ENCODE assay signal across 27 cellular contexts in genomic region chr11:133980665-133981064, GRCh38. TPM values are rescaled to one million over a fixed set of nuclear protein-coding genes. Genes with fewer than 3 reads are reported as not detected.
"Had no signal": no experiment of that assay in that cellular context is flagged by ENCODE, and none has a peak within 500 bp of the region (broad histone marks: within the 10 kb centered on the region; RNA-seq: fewer than 3 reads in every experiment).

No MANE protein-coding gene starts in this region.

- H3K27ac ChIP-seq: colonic mucosa, epithelial cell of prostate, gastrocnemius medialis, lower lobe of right lung had no signal

- H3K27me3 ChIP-seq: colonic mucosa, gastrocnemius medialis had no signal

- H3K27ac Mint-ChIP-seq: dendritic cell treated with granulocyte-macrophage colony-stimulating factor and Interleukin-4, amounts not matched to agents 40 ng/mL and 50 ng/mL, for 4 days; effector memory CD8-positive, alpha-beta T cell; endodermal cell; mesothelial cell of epicardium; naive B cell had no signal

- H3K9me3 Mint-ChIP-seq: dendritic cell treated with granulocyte-macrophage colony-stimulating factor and Interleukin-4, amounts not matched to agents 40 ng/mL and 50 ng/mL, for 4 days; effector memory CD8-positive, alpha-beta T cell; endodermal cell; mesothelial cell of epicardium; naive B cell had no signal

- H3K4me1 ChIP-seq: colonic mucosa, esophagus squamous epithelium, lower lobe of right lung had no signal

- H3K36me3 Mint-ChIP-seq: mesothelial cell of epicardium, naive B cell had no signal

- H3K4me1 Mint-ChIP-seq: endodermal cell, mesothelial cell of epicardium, naive B cell had no signal

- H3K4me3 ChIP-seq: colonic mucosa, esophagus squamous epithelium, gastrocnemius medialis, lower lobe of right lung, mucosa of descending colon had no signal

- H3K9me3 ChIP-seq: colonic mucosa, esophagus squamous epithelium, gastrocnemius medialis, lower lobe of right lung, mucosa of descending colon had no signal

- FAIRE-seq: endometrium, islet of Langerhans, keratinocyte had no signal

- H3K36me3 ChIP-seq: colonic mucosa, esophagus squamous epithelium, gastrocnemius medialis, lower lobe of right lung had no signal

- H3K4me3 Mint-ChIP-seq: dendritic cell treated with granulocyte-macrophage colony-stimulating factor and Interleukin-4, amounts not matched to agents 40 ng/mL and 50 ng/mL, for 4 days; effector memory CD8-positive, alpha-beta T cell; endodermal cell; mesothelial cell of epicardium had no signal

- DNase-seq: colonic mucosa; cortex of kidney; effector CD8-positive, alpha-beta T cell; effector memory CD8-positive, alpha-beta T cell; endodermal cell; erythroblast; esophagus squamous epithelium; foreskin fibroblast; foreskin melanocyte; gastrocnemius medialis; glutamatergic neuron; head of caudate nucleus; hippocampal formation; left colon; lower lobe of right lung; mesenchymal stem cell; mucosa of descending colon; naive B cell had no signal

- ATAC-seq: effector memory CD8-positive, alpha-beta T cell; gastrocnemius medialis; left colon; lower lobe of right lung; mucosa of descending colon had no signal

- H3K27me3 Mint-ChIP-seq: dendritic cell treated with granulocyte-macrophage colony-stimulating factor and Interleukin-4, amounts not matched to agents 40 ng/mL and 50 ng/mL, for 4 days had no signal

RNA-seq across cellular contexts. Expression of gene IGSF9B, which starts 23.9 kb away (rescaled TPM):
- total RNA-seq: dermis microvascular lymphatic vessel endothelial cell, glomerular endothelial cell, lung microvascular endothelial cell had no signal
